ENCODE assay signal across 8 cellular contexts in genomic region chr12:48980953-48981756, GRCh38. TPM values are rescaled to one million over a fixed set of nuclear protein-coding genes. Genes with fewer than 3 reads are reported as not detected.
DNase-seq lines count a peak whose midpoint lies in the region; ATAC-seq, FAIRE-seq and TF ChIP-seq lines count a peak whose summit lies in the region.

No MANE protein-coding gene starts in this region.

- peak; percentile 35 for DNase-seq in BE2C
- DNase-seq in KBM-7, result peak; percentile 57
- peak; percentile 74 for DNase-seq in activated naive CD8-positive, alpha-beta T cell treated with anti-CD3 and anti-CD28 coated beads, Interleukin-2, amount 10 ng/mL, durations not matched to agents 7 days and 5 days
- no peak for DNase-seq in kidney epithelial cell (ENCODE audit: low read depth)
- DNase-seq in stomach, result no peak
- no peak for DNase-seq in C1 segment of cervical spinal cord (lab: John Stamatoyannopoulos, UW)
- no peak for DNase-seq in H54 (ENCODE audit: insufficient read length, low spot score)

- peak overlapping the region; percentile 80 for H3K4me3 Mint-ChIP-seq in activated naive CD8-positive, alpha-beta T cell treated with anti-CD3 and anti-CD28 coated beads, Interleukin-2, amount 10 ng/mL, durations not matched to agents 7 days and 5 days

- in situ Hi-C loops in KBM-7 (cut with MboI; ENCODE audit: low pct_unique_long_range_greater_than_20kb, low sequenced_read_pairs), result no loop called here

- H3K9me3 ChIP-seq in BE2C (no peaks in the 10 kb centered on the region), stomach (no peaks in the 10 kb centered on the region)

- H3K4me3 ChIP-seq in BE2C (ENCODE audit: low read depth, low read length) (peak overlapping the region; percentile 24), kidney epithelial cell (ENCODE audit: low read depth, low read length) (no peak overlapping the region), stomach (peak overlapping the region; percentile 4 to 53 (median 34))

- POLR2A ChIA-PET in activated naive CD8-positive, alpha-beta T cell treated with anti-CD3 and anti-CD28 coated beads, Interleukin-2, amount 10 ng/mL, durations not matched to agents 7 days and 5 days (lab: Charles Lee), result interaction anchor here (1.3 to 3.1 kb wide), 6 partner anchors 12 to 149 kb away, joined by 3 to 12 read pairs (median 4); partner anchors contain the start of gene FKBP11

- peak overlapping the region; percentile 83 for H3K27ac Mint-ChIP-seq in activated naive CD8-positive, alpha-beta T cell treated with anti-CD3 and anti-CD28 coated beads, Interleukin-2, amount 10 ng/mL, durations not matched to agents 7 days and 5 days

- TF ChIP-seq CTCF in BE2C (IDR thresholded peaks at IDR 0.05; ENCODE audit: low read depth, low read length) (peak; percentile 27; the same call in 1 of the 2 replicates), kidney epithelial cell (IDR thresholded peaks at IDR 0.05; ENCODE audit: insufficient read depth, low read length, poor library complexity, severe bottlenecking) (peak; percentile 15), stomach (IDR thresholded peaks at IDR 0.05) (no peak)

- no peaks in the 10 kb centered on the region for H3K9me3 Mint-ChIP-seq in activated naive CD8-positive, alpha-beta T cell treated with anti-CD3 and anti-CD28 coated beads, Interleukin-2, amount 10 ng/mL, durations not matched to agents 7 days and 5 days

- peaks cover 51% of the 10 kb centered on the region for H3K4me1 Mint-ChIP-seq in activated naive CD8-positive, alpha-beta T cell treated with anti-CD3 and anti-CD28 coated beads, Interleukin-2, amount 10 ng/mL, durations not matched to agents 7 days and 5 days

- intact Hi-C loops in stomach (cut with DNase I; ENCODE audit: low total_unique reads), result no loop called here

- no peak for TF ChIP-seq POLR2A in stomach (IDR thresholded peaks at IDR 0.05)
- no peak for TF ChIP-seq POLR2A in H54 (IDR thresholded peaks at IDR 0.05; ENCODE audit: low read depth, low read length)

- H3K36me3 Mint-ChIP-seq in activated naive CD8-positive, alpha-beta T cell treated with anti-CD3 and anti-CD28 coated beads, Interleukin-2, amount 10 ng/mL, durations not matched to agents 7 days and 5 days, result no peaks in the 10 kb centered on the region

- H3K36me3 ChIP-seq in BE2C, result no peaks in the 10 kb centered on the region
- no peaks in the 10 kb centered on the region for H3K36me3 ChIP-seq in kidney epithelial cell (ENCODE audit: control insufficient read depth, insufficient read depth, low read length)
- no peaks in the 10 kb centered on the region for H3K36me3 ChIP-seq in stomach

- H3K4me1 ChIP-seq in BE2C, result peaks cover 2% of the 10 kb centered on the region; the same call in 1 of the 2 replicates
- peaks cover 39 to 48% (median 43%) of the 10 kb centered on the region in 4 donors for H3K4me1 ChIP-seq in stomach

- FAIRE-seq in H54 (lab: Jason Lieb, UNC), result no peak

- peaks cover 75% of the 10 kb centered on the region for H3K27me3 Mint-ChIP-seq in activated naive CD8-positive, alpha-beta T cell treated with anti-CD3 and anti-CD28 coated beads, Interleukin-2, amount 10 ng/mL, durations not matched to agents 7 days and 5 days

- 2 to 6% (median 3%) methylated on average over 25 to 91 of the region's 91 CpGs for WGBS in stomach, 5 donors

- no peak for TF ChIP-seq EP300 in stomach (IDR thresholded peaks at IDR 0.05)

- peak; percentile 34 for ATAC-seq in activated naive CD8-positive, alpha-beta T cell treated with anti-CD3 and anti-CD28 coated beads, Interleukin-2, amount 10 ng/mL, durations not matched to agents 7 days and 5 days (ENCODE audit: low read depth)
- ATAC-seq in HG03025 (IDR thresholded peaks at IDR 0.05; ENCODE audit: low FRiP score, unreplicated experiment), result no peak

- H3K27ac ChIP-seq in stomach, result no peak overlapping the region

- H3K27me3 ChIP-seq in BE2C, result peaks cover 82% of the 10 kb centered on the region
- H3K27me3 ChIP-seq in kidney epithelial cell (ENCODE audit: control insufficient read depth, insufficient read depth, low read length), result peaks cover 93% of the 10 kb centered on the region
- H3K27me3 ChIP-seq in stomach, result peaks cover 29 to 100% (median 79%) of the 10 kb centered on the region in 3 donors

RNA-seq across cellular contexts. Expression of gene WNT1, which starts 3.0 kb away (rescaled TPM):
- not detected for polyA plus RNA-seq in BE2C (2012; ENCODE audit: insufficient read depth, insufficient read length, low read depth)
- 1 to 10 TPM; 1.7 to 2.0 TPM for total RNA-seq in activated naive CD8-positive, alpha-beta T cell treated with anti-CD3 and anti-CD28 coated beads, Interleukin-2, amount 10 ng/mL, durations not matched to agents 7 days and 5 days
- not detected in 2 replicates for total RNA-seq in kidney epithelial cell
- total RNA-seq in stomach, result not detected
- polyA plus RNA-seq in stomach, result not detected

RNA-seq across cellular contexts. Expression of gene WNT10B, which starts 9.6 kb away (rescaled TPM):
- not detected for polyA plus RNA-seq in BE2C (2012; ENCODE audit: insufficient read depth, insufficient read length, low read depth)
- 10 to 100 TPM in 1 of 2 experiments, 1 to 10 TPM in 1; 9.4 to 10.1 TPM for total RNA-seq in activated naive CD8-positive, alpha-beta T cell treated with anti-CD3 and anti-CD28 coated beads, Interleukin-2, amount 10 ng/mL, durations not matched to agents 7 days and 5 days
- total RNA-seq in kidney epithelial cell, result not detected in 2 replicates
- 10 to 100 TPM in 1 of 5 donors, 1 to 10 TPM in 1, not detected in 3; 3.1 to 21.7 TPM for total RNA-seq in stomach
- under 1 TPM in 1 of 3 donors, not detected in 2; 0.68 TPM for polyA plus RNA-seq in stomach

RNA-seq across cellular contexts. Expression of gene DDN, which starts 18.0 kb away (rescaled TPM):
- polyA plus RNA-seq in BE2C (2012; ENCODE audit: insufficient read depth, insufficient read length, low read depth), result 10.4 TPM
- under 1 TPM; 0.20 to 0.30 TPM for total RNA-seq in activated naive CD8-positive, alpha-beta T cell treated with anti-CD3 and anti-CD28 coated beads, Interleukin-2, amount 10 ng/mL, durations not matched to agents 7 days and 5 days
- total RNA-seq in kidney epithelial cell, result 0.13 and 0.34 TPM in 2 replicates
- under 1 TPM in 1 of 5 donors, not detected in 4; 0.18 TPM for total RNA-seq in stomach
- under 1 TPM; 0.08 to 0.31 (median 0.19) TPM for polyA plus RNA-seq in stomach

RNA-seq across cellular contexts. Expression of gene ARF3, which starts 23.9 kb away (rescaled TPM):
- polyA plus RNA-seq in BE2C (2012; ENCODE audit: insufficient read depth, insufficient read length, low read depth), result 213 TPM
- 10 to 100 TPM; 88.0 to 96.5 TPM for total RNA-seq in activated naive CD8-positive, alpha-beta T cell treated with anti-CD3 and anti-CD28 coated beads, Interleukin-2, amount 10 ng/mL, durations not matched to agents 7 days and 5 days
- total RNA-seq in kidney epithelial cell (77.9 and 101 TPM in 2 replicates), stomach (10 to 100 TPM; 35.0 to 54.5 (median 42.4) TPM)
- polyA plus RNA-seq in stomach, result 10 to 100 TPM; 34.7 to 56.5 (median 42.6) TPM

RNA-seq across cellular contexts. Expression of gene PRKAG1, which starts 37.4 kb away (rescaled TPM):
- polyA plus RNA-seq in BE2C (2012; ENCODE audit: insufficient read depth, insufficient read length, low read depth), result 83.7 TPM
- 10 to 100 TPM; 50.0 to 56.6 TPM for total RNA-seq in activated naive CD8-positive, alpha-beta T cell treated with anti-CD3 and anti-CD28 coated beads, Interleukin-2, amount 10 ng/mL, durations not matched to agents 7 days and 5 days
- total RNA-seq in kidney epithelial cell, result 57.0 and 68.5 TPM in 2 replicates
- total RNA-seq in stomach, result 10 to 100 TPM in 4 of 5 donors, 1 to 10 TPM in 1; 5.8 to 68.7 (median 36.9) TPM
- 10 to 100 TPM; 42.6 to 61.7 (median 48.7) TPM for polyA plus RNA-seq in stomach

Comparison
In these comparisons a context has a peak if more than half of its experiments do, and no peak if none do; other contexts are left out.
1. DNase-seq: peak in BE2C (single experiment), KBM-7 (single experiment) and activated naive CD8-positive, alpha-beta T cell treated with anti-CD3 and anti-CD28 coated beads, Interleukin-2, amount 10 ng/mL, durations not matched to agents 7 days and 5 days (single experiment); none in kidney epithelial cell (single experiment), stomach (single experiment), C1 segment of cervical spinal cord (0 of 14) and H54 (single experiment).
2. CTCF ChIP-seq: peak in BE2C (single experiment) and kidney epithelial cell (single experiment); none in stomach (0 of 7).